ENCODE assay signal across 8 cellular contexts in the genomic region with DNA sequence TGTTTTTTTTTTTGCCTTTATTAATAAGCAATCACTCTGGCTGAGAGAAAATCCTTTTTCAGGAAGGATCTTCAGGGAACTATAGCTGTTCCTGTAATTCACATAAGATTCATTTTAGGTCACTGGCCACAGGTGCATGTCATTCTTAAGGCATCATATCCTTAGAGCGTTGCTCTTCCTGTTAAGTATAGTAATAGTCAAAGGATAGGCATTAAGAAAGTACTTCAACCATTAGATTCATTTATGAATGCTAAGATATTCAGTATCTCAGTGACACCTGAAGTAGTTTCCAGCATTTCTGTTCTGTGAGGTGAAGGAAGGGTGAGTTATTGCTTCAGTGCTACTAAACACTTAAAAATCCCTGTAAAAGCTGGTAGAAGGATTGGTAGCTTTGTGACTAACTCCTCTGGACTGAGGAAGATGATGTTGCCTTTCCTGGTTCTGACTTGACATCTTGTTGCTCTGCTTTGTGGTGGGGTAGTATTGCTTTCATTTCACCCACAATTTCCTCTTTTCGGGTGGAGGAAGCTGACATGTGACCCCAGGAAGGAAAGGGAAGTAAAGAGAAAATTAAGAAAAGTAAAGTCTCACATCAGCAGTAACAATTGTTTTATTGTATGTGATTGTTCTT. TPM values are rescaled to one million over a fixed set of nuclear protein-coding genes. Genes with fewer than 3 reads are reported as not detected.
DNase-seq lines count a peak whose midpoint lies in the region; ATAC-seq and FAIRE-seq lines count a peak whose summit lies in the region.

No MANE protein-coding gene starts in this region.

- ATAC-seq in GM19463 (IDR thresholded peaks at IDR 0.05; ENCODE audit: unreplicated experiment): peak; percentile 82
- ATAC-seq in activated naive CD4-positive, alpha-beta T cell treated with anti-CD3 and anti-CD28 coated beads, Interleukin-2, amount 50 U/mL, for 72 hours: peak; percentile 87 to 90

- H3K4me3 ChIP-seq in CD8-positive, alpha-beta memory T cell (ENCODE audit: low read length): peak overlapping the region; percentile 23

- POLR2A ChIA-PET in CD8-positive, alpha-beta memory T cell (lab: Charles Lee): interaction anchor here (0.6 kb wide), 1 partner anchor 696 kb away, joined by 3 read pairs; no protein-coding TSS in a partner anchor

- no peaks in the 10 kb centered on the region for H3K9me3 ChIP-seq in CD8-positive, alpha-beta memory T cell (ENCODE audit: low read length)

- no peak overlapping the region for H3K27ac ChIP-seq in CD8-positive, alpha-beta memory T cell (ENCODE audit: low read depth, low read length)

- H3K9me3 Mint-ChIP-seq in CD8-positive, alpha-beta memory T cell: no peaks in the 10 kb centered on the region
- no peaks in the 10 kb centered on the region for H3K9me3 Mint-ChIP-seq in activated naive CD4-positive, alpha-beta T cell treated with anti-CD3 and anti-CD28 coated beads, Interleukin-2, amount 50 U/mL, for 72 hours

- DNase-seq in CD8-positive, alpha-beta memory T cell: peak in 2 of 5 donors; percentile 42 to 56
- DNase-seq in HTR-8/SVneo (ENCODE audit: insufficient read length, low spot score) (peak; percentile 41), lung microvascular endothelial cell (ENCODE audit: low read depth in 2 of 2) (peak; percentile 7 to 91), NCI-H1048 (lab: John Stamatoyannopoulos, UW) (no peak), islet precursor cell (no peak), H4 (ENCODE audit: low spot score) (no peak)
- no peak for DNase-seq in activated naive CD4-positive, alpha-beta T cell treated with anti-CD3 and anti-CD28 coated beads, Interleukin-2, amount 50 U/mL, for 72 hours (ENCODE audit: low spot score in 2 of 2)

- CTCF ChIA-PET in CD8-positive, alpha-beta memory T cell (lab: Charles Lee): interaction anchor here (0.8 to 1.1 kb wide), 2 partner anchors 8 to 43 kb away, joined by 3 to 4 read pairs; no protein-coding TSS in a partner anchor

- H3K4me3 Mint-ChIP-seq in CD8-positive, alpha-beta memory T cell: peak overlapping the region; percentile 7 to 83 (median 69)

- H3K36me3 ChIP-seq in CD8-positive, alpha-beta memory T cell (ENCODE audit: insufficient read depth, low read length): no peaks in the 10 kb centered on the region

- no peaks in the 10 kb centered on the region for H3K27me3 ChIP-seq in CD8-positive, alpha-beta memory T cell (ENCODE audit: insufficient read depth, low read length, poor library complexity, severe bottlenecking)

- peaks cover 31 to 35% (median 32%) of the 10 kb centered on the region in 3 donors for H3K4me1 Mint-ChIP-seq in CD8-positive, alpha-beta memory T cell

- H3K36me3 Mint-ChIP-seq in CD8-positive, alpha-beta memory T cell: peaks cover 0 to 5% (median 1%) of the 10 kb centered on the region in 3 donors
- no peaks in the 10 kb centered on the region for H3K36me3 Mint-ChIP-seq in activated naive CD4-positive, alpha-beta T cell treated with anti-CD3 and anti-CD28 coated beads, Interleukin-2, amount 50 U/mL, for 72 hours

- peak overlapping the region in 7 of 8 donors; percentile 31 to 85 (median 78) for H3K27ac Mint-ChIP-seq in CD8-positive, alpha-beta memory T cell
- H3K27ac Mint-ChIP-seq in activated naive CD4-positive, alpha-beta T cell treated with anti-CD3 and anti-CD28 coated beads, Interleukin-2, amount 50 U/mL, for 72 hours: peak overlapping the region in 1 of 2 donors; percentile 7

- H3K27me3 Mint-ChIP-seq in CD8-positive, alpha-beta memory T cell: no peaks in the 10 kb centered on the region

- H3K4me1 ChIP-seq in CD8-positive, alpha-beta memory T cell (ENCODE audit: insufficient read depth, low read length): peaks cover 34% of the 10 kb centered on the region

- peak; percentile 75 for FAIRE-seq in HTR-8/SVneo (lab: Jason Lieb, UNC)

RNA-seq across cellular contexts. Expression of gene RNF169, which starts 34.7 kb away (rescaled TPM):
- 10 to 100 TPM; 13.4 to 13.6 TPM for total RNA-seq in CD8-positive, alpha-beta memory T cell
- polyA plus RNA-seq in CD8-positive, alpha-beta memory T cell: 2.3 TPM
- 10 to 100 TPM; 14.2 to 15.5 TPM for total RNA-seq in activated naive CD4-positive, alpha-beta T cell treated with anti-CD3 and anti-CD28 coated beads, Interleukin-2, amount 50 U/mL, for 72 hours
- 11.7 and 12.4 TPM in 2 replicates for total RNA-seq in lung microvascular endothelial cell
- 6.0 and 8.3 TPM in 2 replicates for total RNA-seq in H4 (2014; rRNA removed; shearing (Covaris generic))

RNA-seq across cellular contexts. Expression of gene CHRDL2, which starts 52.1 kb away (rescaled TPM):
- not detected for total RNA-seq in CD8-positive, alpha-beta memory T cell
- not detected for polyA plus RNA-seq in CD8-positive, alpha-beta memory T cell
- total RNA-seq in activated naive CD4-positive, alpha-beta T cell treated with anti-CD3 and anti-CD28 coated beads, Interleukin-2, amount 50 U/mL, for 72 hours: not detected
- total RNA-seq in lung microvascular endothelial cell: 0.65 TPM in 1 of 2 replicates, not detected in the other
- total RNA-seq in H4 (2014; rRNA removed; shearing (Covaris generic)): not detected in 2 replicates

Comparison
In these comparisons a context has a peak if more than half of its experiments do, and no peak if none do; other contexts are left out.
1. DNase-seq: peak in HTR-8/SVneo (single experiment) and lung microvascular endothelial cell (2 of 2); none in activated naive CD4-positive, alpha-beta T cell treated with anti-CD3 and anti-CD28 coated beads, Interleukin-2, amount 50 U/mL, for 72 hours (0 of 2), NCI-H1048 (single experiment), islet precursor cell (single experiment) and H4 (single experiment).